27 cellular contexts compared by ENCODE assay signal in genomic region chr22:22911327-22912134, GRCh38. TPM values are rescaled to one million over a fixed set of nuclear protein-coding genes. Genes with fewer than 3 reads are reported as not detected.
"Had no signal": no experiment of that assay in that cellular context is flagged by ENCODE, and none has a peak within 500 bp of the region (broad histone marks: within the 10 kb centered on the region; RNA-seq: fewer than 3 reads in every experiment).

No MANE protein-coding gene starts in this region.

- H3K4me3 ChIP-seq: adrenal gland, breast epithelium, lung, prostate gland, right atrium auricular region, suprapubic skin, transverse colon, uterus had no signal

- H3K4me3 Mint-ChIP-seq: activated CD4-positive, alpha-beta memory T cell treated with anti-CD3 and anti-CD28 coated beads for 36 hours; activated CD4-positive, alpha-beta T cell treated with anti-CD3 and anti-CD28 coated beads for 36 hours; activated T-helper 1 cell treated with anti-CD3 and anti-CD28 coated beads, Interleukin-12 subunit alpha, Interleukin-12 subunit beta, Interleukin-2, Interleukin-4 antibody, amounts not matched to agents 30 ng/mL and 10 ng/mL and 1 ng/mL, durations not matched to agents 14 hours and 24 hours and 36 hours; effector memory CD8-positive, alpha-beta T cell; mesothelial cell of epicardium; nephron progenitor cell; stimulated activated naive CD8-positive, alpha-beta T cell treated with anti-CD3 and anti-CD28 coated beads, Interleukin-15, amount 100 ng/mL, for 72 hours had no signal

- FAIRE-seq: astrocyte had no signal

- ATAC-seq: activated CD4-positive, alpha-beta T cell treated with anti-CD3 and anti-CD28 coated beads for 36 hours; activated naive CD4-positive, alpha-beta T cell treated with anti-CD3 and anti-CD28 coated beads, Interleukin-2, amount 50 U/mL, for 72 hours; effector memory CD8-positive, alpha-beta T cell; stimulated activated naive CD8-positive, alpha-beta T cell treated with anti-CD3 and anti-CD28 coated beads, Interleukin-15, amount 100 ng/mL, for 72 hours had no signal

- H3K9me3 Mint-ChIP-seq: activated CD4-positive, alpha-beta memory T cell treated with anti-CD3 and anti-CD28 coated beads for 36 hours; activated naive CD4-positive, alpha-beta T cell treated with anti-CD3 and anti-CD28 coated beads, Interleukin-2, amount 50 U/mL, for 72 hours; activated T-helper 1 cell treated with anti-CD3 and anti-CD28 coated beads, Interleukin-12 subunit alpha, Interleukin-12 subunit beta, Interleukin-2, Interleukin-4 antibody, amounts not matched to agents 30 ng/mL and 10 ng/mL and 1 ng/mL, durations not matched to agents 14 hours and 24 hours and 36 hours; effector memory CD8-positive, alpha-beta T cell; mesothelial cell of epicardium; stimulated activated naive CD8-positive, alpha-beta T cell treated with anti-CD3 and anti-CD28 coated beads, Interleukin-15, amount 100 ng/mL, for 72 hours had no signal

- H3K36me3 ChIP-seq: adrenal gland, breast epithelium, prostate gland, right atrium auricular region, suprapubic skin, transverse colon, uterus had no signal

- H3K9me3 ChIP-seq: adrenal gland, breast epithelium, prostate gland, right atrium auricular region, suprapubic skin, transverse colon, uterus had no signal

- H3K27me3 ChIP-seq: adrenal gland, right atrium auricular region, uterus had no signal

- H3K27ac Mint-ChIP-seq: activated CD4-positive, alpha-beta memory T cell treated with anti-CD3 and anti-CD28 coated beads for 36 hours; activated CD4-positive, alpha-beta T cell treated with anti-CD3 and anti-CD28 coated beads for 36 hours; activated naive CD4-positive, alpha-beta T cell treated with anti-CD3 and anti-CD28 coated beads, Interleukin-2, amount 50 U/mL, for 72 hours; activated T-helper 1 cell treated with anti-CD3 and anti-CD28 coated beads, Interleukin-12 subunit alpha, Interleukin-12 subunit beta, Interleukin-2, Interleukin-4 antibody, amounts not matched to agents 30 ng/mL and 10 ng/mL and 1 ng/mL, durations not matched to agents 14 hours and 24 hours and 36 hours; effector memory CD8-positive, alpha-beta T cell; mesothelial cell of epicardium; nephron progenitor cell had no signal

- H3K4me1 Mint-ChIP-seq: activated CD4-positive, alpha-beta T cell treated with anti-CD3 and anti-CD28 coated beads for 36 hours; mesothelial cell of epicardium; nephron progenitor cell; stimulated activated naive CD8-positive, alpha-beta T cell treated with anti-CD3 and anti-CD28 coated beads, Interleukin-15, amount 100 ng/mL, for 72 hours had no signal

- H3K27ac ChIP-seq: adrenal gland, breast epithelium, epithelial cell of prostate, prostate gland, right atrium auricular region, suprapubic skin, transverse colon, uterus had no signal

- H3K36me3 Mint-ChIP-seq: activated CD4-positive, alpha-beta memory T cell treated with anti-CD3 and anti-CD28 coated beads for 36 hours; activated naive CD4-positive, alpha-beta T cell treated with anti-CD3 and anti-CD28 coated beads, Interleukin-2, amount 50 U/mL, for 72 hours; mesothelial cell of epicardium had no signal

- H3K27me3 Mint-ChIP-seq: activated CD4-positive, alpha-beta T cell treated with anti-CD3 and anti-CD28 coated beads for 36 hours had no signal

- H3K4me1 ChIP-seq: adrenal gland, breast epithelium, prostate gland, right atrium auricular region, suprapubic skin, transverse colon, uterus had no signal

- DNase-seq: activated CD4-positive, alpha-beta memory T cell treated with anti-CD3 and anti-CD28 coated beads for 36 hours; activated CD4-positive, alpha-beta T cell treated with anti-CD3 and anti-CD28 coated beads for 36 hours; activated gamma-delta T cell treated with Interleukin-2 at 50 U/mL for 16 hours; activated T-cell treated with anti-CD3 and anti-CD28 coated beads for 4 hours; adrenal gland; effector memory CD8-positive, alpha-beta T cell; foreskin melanocyte; glutamatergic neuron; hippocampal formation; islet precursor cell; nephron progenitor cell; stimulated activated naive CD8-positive, alpha-beta T cell treated with anti-CD3 and anti-CD28 coated beads, Interleukin-15, amount 100 ng/mL, for 72 hours; T-helper 2 cell; transverse colon; uterus had no signal

RNA-seq across cellular contexts. Expression of gene IGLL5, which starts 23.9 kb away (rescaled TPM):
- total RNA-seq: activated CD4-positive, alpha-beta memory T cell treated with anti-CD3 and anti-CD28 coated beads for 36 hours; activated CD4-positive, alpha-beta T cell treated with anti-CD3 and anti-CD28 coated beads for 36 hours; activated naive CD4-positive, alpha-beta T cell treated with anti-CD3 and anti-CD28 coated beads, Interleukin-2, amount 50 U/mL, for 72 hours; activated T-helper 1 cell treated with anti-CD3 and anti-CD28 coated beads, Interleukin-12 subunit alpha, Interleukin-12 subunit beta, Interleukin-2, Interleukin-4 antibody, amounts not matched to agents 30 ng/mL and 10 ng/mL and 1 ng/mL, durations not matched to agents 14 hours and 24 hours and 36 hours; astrocyte; cerebellum; dermis microvascular lymphatic vessel endothelial cell; mesothelial cell of epicardium; prostate gland; suprapubic skin had no signal
